ENCODE assay signal across 8 cellular contexts in genomic region chr16:75108792-75109731, GRCh38. TPM values are rescaled to one million over a fixed set of nuclear protein-coding genes. Genes with fewer than 3 reads are reported as not detected.
DNase-seq lines count a peak whose midpoint lies in the region; ATAC-seq and TF ChIP-seq lines count a peak whose summit lies in the region.

No MANE protein-coding gene starts in this region.

- peak overlapping the region; percentile 70 for H3K4me3 Mint-ChIP-seq in activated naive CD8-positive, alpha-beta T cell treated with anti-CD3 and anti-CD28 coated beads, Interleukin-2, amount 10 ng/mL, durations not matched to agents 7 days and 5 days

- H3K27ac ChIP-seq in sigmoid colon (peak overlapping the region; percentile 77 to 92 (median 88)), aorta (ENCODE audit: low read depth in 1 of 2, low read length in 2 of 2) (peak overlapping the region in 1 of 2 donors; percentile 77)

- intact Hi-C loops in cardiac septum (cut with DNase I): loop anchor here (2.0 kb wide), 1 partner anchor 64 kb away; no protein-coding TSS in a partner anchor
- intact Hi-C loops in sigmoid colon (cut with DNase I): loop anchor here (10.0 kb wide), 1 partner anchor 64 kb away; no protein-coding TSS in a partner anchor
- intact Hi-C loops in aorta (cut with DNase I): loop anchor here (5.0 to 10.0 kb wide), 2 partner anchors 62 to 64 kb away; no protein-coding TSS in a partner anchor

- TF ChIP-seq POLR2A in sigmoid colon (IDR thresholded peaks at IDR 0.05): no peak

- TF ChIP-seq EP300 in sigmoid colon (IDR thresholded peaks at IDR 0.05): peak in 2 of 4 donors; percentile 24 to 34

- H3K4me1 ChIP-seq in sigmoid colon: peaks cover 0 to 84% (median 78%) of the 10 kb centered on the region in 4 donors
- peaks cover 0 to 3% of the 10 kb centered on the region in 2 donors for H3K4me1 ChIP-seq in aorta (ENCODE audit: control insufficient read depth in 1 of 2, insufficient read depth in 2 of 2, low read length in 2 of 2)

- peaks cover 39% of the 10 kb centered on the region for H3K4me1 Mint-ChIP-seq in activated naive CD8-positive, alpha-beta T cell treated with anti-CD3 and anti-CD28 coated beads, Interleukin-2, amount 10 ng/mL, durations not matched to agents 7 days and 5 days

- POLR2A ChIA-PET in activated naive CD8-positive, alpha-beta T cell treated with anti-CD3 and anti-CD28 coated beads, Interleukin-2, amount 10 ng/mL, durations not matched to agents 7 days and 5 days (lab: Charles Lee): interaction anchor here (1.7 to 5.5 kb wide), 2 partner anchors 110 to 124 kb away, joined by 7 to 45 read pairs; partner anchors contain the start of genes WDR59 and ZNRF1

- H3K27ac Mint-ChIP-seq in activated naive CD8-positive, alpha-beta T cell treated with anti-CD3 and anti-CD28 coated beads, Interleukin-2, amount 10 ng/mL, durations not matched to agents 7 days and 5 days: peak overlapping the region; percentile 86

- no peaks in the 10 kb centered on the region for H3K27me3 ChIP-seq in sigmoid colon
- no peaks in the 10 kb centered on the region for H3K27me3 ChIP-seq in aorta (ENCODE audit: control insufficient read depth in 1 of 2, insufficient read depth in 2 of 2, low read length in 1 of 2)

- no peak overlapping the region for H3K4me3 ChIP-seq in sigmoid colon
- no peak overlapping the region for H3K4me3 ChIP-seq in aorta (ENCODE audit: low read length in 2 of 2)

- H3K9me3 ChIP-seq in sigmoid colon (no peaks in the 10 kb centered on the region), aorta (ENCODE audit: control insufficient read depth, low read length) (no peaks in the 10 kb centered on the region)

- H3K27me3 Mint-ChIP-seq in activated naive CD8-positive, alpha-beta T cell treated with anti-CD3 and anti-CD28 coated beads, Interleukin-2, amount 10 ng/mL, durations not matched to agents 7 days and 5 days: peaks cover 9% of the 10 kb centered on the region

- no peak for TF ChIP-seq CTCF in sigmoid colon (IDR thresholded peaks at IDR 0.05)

- WGBS in sigmoid colon, 2 donors: 51 to 55% methylated on average over 27 of the region's 27 CpGs
- WGBS in aorta, 2 donors: 11 to 12% methylated on average over 27 of the region's 27 CpGs

- peaks cover under 1% of the 10 kb centered on the region for H3K9me3 Mint-ChIP-seq in activated naive CD8-positive, alpha-beta T cell treated with anti-CD3 and anti-CD28 coated beads, Interleukin-2, amount 10 ng/mL, durations not matched to agents 7 days and 5 days

- H3K36me3 ChIP-seq in sigmoid colon (no peaks in the 10 kb centered on the region), aorta (ENCODE audit: control insufficient read depth in 1 of 2, insufficient read depth in 2 of 2, low read length in 1 of 2) (no peaks in the 10 kb centered on the region)

- H3K36me3 Mint-ChIP-seq in activated naive CD8-positive, alpha-beta T cell treated with anti-CD3 and anti-CD28 coated beads, Interleukin-2, amount 10 ng/mL, durations not matched to agents 7 days and 5 days: peaks cover 4% of the 10 kb centered on the region

- peak; percentile 53 for ATAC-seq in activated naive CD8-positive, alpha-beta T cell treated with anti-CD3 and anti-CD28 coated beads, Interleukin-2, amount 10 ng/mL, durations not matched to agents 7 days and 5 days (ENCODE audit: low read depth)
- ATAC-seq in aorta (ENCODE audit: low FRiP score): peak; percentile 61

- DNase-seq in DMS153 treated with DMSO at 0.1 percent for 48 hours (lab: John Stamatoyannopoulos, UW; ENCODE audit: unreplicated experiment): peak; percentile 65
- DNase-seq in HK-2 (ENCODE audit: unreplicated experiment): peak; percentile 96
- DNase-seq in SKM-1 treated with dmso at 0.1 percent for 144 hours (lab: John Stamatoyannopoulos, UW; ENCODE audit: unreplicated experiment): peak; percentile 53
- DNase-seq in activated naive CD8-positive, alpha-beta T cell treated with anti-CD3 and anti-CD28 coated beads, Interleukin-2, amount 10 ng/mL, durations not matched to agents 7 days and 5 days: no peak
- peak; percentile 92 for DNase-seq in cardiac septum (ENCODE audit: low spot score)
- DNase-seq in sigmoid colon: peak; percentile 97
- DNase-seq in aorta: peak; percentile 95 to 96
- no peak for DNase-seq in NCI-H2081 (lab: John Stamatoyannopoulos, UW)

RNA-seq across cellular contexts. Expression of gene LDHD, which starts 7.5 kb away (rescaled TPM):
- total RNA-seq in activated naive CD8-positive, alpha-beta T cell treated with anti-CD3 and anti-CD28 coated beads, Interleukin-2, amount 10 ng/mL, durations not matched to agents 7 days and 5 days: not detected
- 89.3 TPM for total RNA-seq in cardiac septum
- total RNA-seq in sigmoid colon: 1 to 10 TPM; 2.5 to 7.6 (median 7.3) TPM
- polyA plus RNA-seq in sigmoid colon: 100 to 1,000 TPM in 1 of 3 donors, 10 to 100 TPM in 2; 66.1 to 114 (median 78.0) TPM
- total RNA-seq in aorta: 1 to 10 TPM; 5.5 to 5.6 TPM
- 1 to 10 TPM; 5.6 to 6.8 TPM for polyA plus RNA-seq in aorta

RNA-seq across cellular contexts. Expression of gene ZFP1, which starts 39.3 kb away (rescaled TPM):
- total RNA-seq in activated naive CD8-positive, alpha-beta T cell treated with anti-CD3 and anti-CD28 coated beads, Interleukin-2, amount 10 ng/mL, durations not matched to agents 7 days and 5 days: 10 to 100 TPM; 16.2 to 16.3 TPM
- 10.5 TPM for total RNA-seq in cardiac septum
- total RNA-seq in sigmoid colon: 10 to 100 TPM in 3 of 4 donors, 1 to 10 TPM in 1; 9.2 to 17.5 (median 15.4) TPM
- 1 to 10 TPM in 2 of 3 donors, under 1 TPM in 1; 0.60 to 4.0 (median 2.3) TPM for polyA plus RNA-seq in sigmoid colon
- total RNA-seq in aorta: 10 to 100 TPM; 13.1 to 19.2 TPM
- 1 to 10 TPM; 3.9 to 6.3 TPM for polyA plus RNA-seq in aorta

Comparison
In these comparisons a context has a peak if more than half of its experiments do, and no peak if none do; other contexts are left out.
1. DNase-seq: peak in DMS153 treated with DMSO at 0.1 percent for 48 hours (single experiment), HK-2 (single experiment), SKM-1 treated with dmso at 0.1 percent for 144 hours (single experiment), cardiac septum (single experiment), sigmoid colon (single experiment) and aorta (2 of 2); none in activated naive CD8-positive, alpha-beta T cell treated with anti-CD3 and anti-CD28 coated beads, Interleukin-2, amount 10 ng/mL, durations not matched to agents 7 days and 5 days (single experiment) and NCI-H2081 (0 of 2).
2. RNA of gene LDHD, which starts 7.5 kb away (total RNA-seq): 89.3 TPM in cardiac septum (single experiment); 2.5 to 7.6 TPM in sigmoid colon, 5.5 to 5.6 TPM in aorta and not detected in activated naive CD8-positive, alpha-beta T cell treated with anti-CD3 and anti-CD28 coated beads, Interleukin-2, amount 10 ng/mL, durations not matched to agents 7 days and 5 days; every median in the first group is over 10 times any median in the second.